Comparison of ENCODE assay signal across 23 cellular contexts in the genomic region with DNA sequence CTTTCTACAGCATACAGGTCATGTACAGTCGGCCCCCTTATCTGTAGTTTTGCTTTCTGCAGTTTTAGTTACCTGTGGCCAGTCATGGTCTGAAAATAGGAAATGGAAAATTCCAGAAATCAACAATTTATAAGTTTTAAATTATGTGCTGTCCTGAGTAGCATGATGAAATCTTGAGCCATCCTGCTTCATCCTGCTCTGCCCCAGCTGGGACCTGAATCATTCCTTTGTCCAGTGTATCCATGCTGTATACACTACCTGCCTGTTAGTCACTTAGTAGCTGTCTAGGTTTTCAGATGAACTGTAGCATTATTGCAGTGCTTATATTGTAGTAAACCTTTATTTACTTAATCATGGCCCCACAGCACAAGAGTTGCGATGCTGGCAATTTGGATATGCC. TPM values are rescaled to one million over a fixed set of nuclear protein-coding genes. Genes with fewer than 3 reads are reported as not detected.
DNase-seq lines count a peak whose midpoint lies in the region; ATAC-seq, FAIRE-seq and TF ChIP-seq lines count a peak whose summit lies in the region.
"Had no signal": no experiment of that assay in that cellular context is flagged by ENCODE, and none has a peak within 500 bp of the region (broad histone marks: within the 10 kb centered on the region; RNA-seq: fewer than 3 reads in every experiment).

No MANE protein-coding gene starts in this region.

- H3K9me2 ChIP-seq in HCT116 (ENCODE audit: insufficient read depth) = no peaks in the 10 kb centered on the region
- H3K9me2 ChIP-seq: SK-N-SH had no signal

- DNase-seq in HCT116 (ENCODE audit: low read depth, low spot score) (peak; percentile 10), astrocyte (ENCODE audit: low read depth) (no peak), fibroblast of peridontal ligament (ENCODE audit: extremely low read depth) (peak; percentile 13), renal cortical epithelial cell (ENCODE audit: low read depth) (peak; percentile 44), D341Med (ENCODE audit: low spot score) (no peak), small intestine (no peak)
- DNase-seq in activated CD4-positive, alpha-beta T cell treated with anti-CD3 and anti-CD28 coated beads, Interleukin-2, amount 10 ng/mL, durations not matched to agents 7 days and 5 days = no peak
- DNase-seq: activated CD4-positive, alpha-beta T cell treated with anti-CD3 and anti-CD28 coated beads, Interleukin-2, amount 50 U/mL, for 4 hours; activated gamma-delta T cell; heart right ventricle; Karpas-422; NCI-H1092 treated with DMSO at 0.1 percent for 48 hours; NCI-H2029 treated with DMSO at 0.1 percent for 48 hours; NCI-H446; Peyer's patch; SK-N-SH; stimulated activated CD4-positive, alpha-beta T cell treated with anti-CD3 and anti-CD28 coated beads, Interleukin-15, amount 100 ng/mL, for 24 hours; WERI-Rb-1 had no signal

- H3K27ac Mint-ChIP-seq in astrocyte (ENCODE audit: unreplicated experiment) = peak overlapping the region; percentile 99
- no peak overlapping the region for H3K27ac Mint-ChIP-seq in activated CD4-positive, alpha-beta T cell treated with anti-CD3 and anti-CD28 coated beads, Interleukin-2, amount 10 ng/mL, durations not matched to agents 7 days and 5 days
- H3K27ac Mint-ChIP-seq: B cell had no signal

- no TSS peak for BruUV-seq in HCT116 (replicated peaks; lab: Mats Ljungman, UMichigan)

- RAD21 ChIA-PET in HCT116 (lab: Charles Lee; ENCODE audit: low non-redundant PET in 1 of 2, low total read pairs in 2 of 2, uncharacterized antibody in 2 of 2, unreplicated experiment in 2 of 2) = no interaction called here

- TF ChIP-seq RAD21 in HCT116 (IDR thresholded peaks at IDR 0.05; ENCODE audit: low read depth) = no peak

- H3K27me3 ChIP-seq in HCT116 (ENCODE audit: insufficient read depth, low read length) (no peaks in the 10 kb centered on the region), astrocyte (ENCODE audit: insufficient read depth, low read length) (no peaks in the 10 kb centered on the region), small intestine (ENCODE audit: control insufficient read depth in 2 of 2, insufficient read depth in 2 of 2, low read length in 2 of 2) (no peaks in the 10 kb centered on the region)
- H3K27me3 ChIP-seq: cardiac muscle cell, esophagus muscularis mucosa, heart right ventricle, Peyer's patch, right atrium auricular region had no signal

- H3K9me3 ChIP-seq in HCT116 (ENCODE audit: control insufficient read depth in 1 of 2, insufficient read depth in 1 of 2, low read depth in 1 of 2, low read length in 2 of 2) (no peaks in the 10 kb centered on the region), astrocyte (ENCODE audit: insufficient read depth, low read depth, low read length) (no peaks in the 10 kb centered on the region), small intestine (ENCODE audit: control insufficient read depth, low read depth) (no peaks in the 10 kb centered on the region)
- H3K9me3 ChIP-seq: esophagus muscularis mucosa, Peyer's patch, right atrium auricular region, SK-N-SH had no signal

- H3K27me3 Mint-ChIP-seq in astrocyte (ENCODE audit: low read depth, unreplicated experiment) = no peaks in the 10 kb centered on the region
- no peaks in the 10 kb centered on the region for H3K27me3 Mint-ChIP-seq in activated CD4-positive, alpha-beta T cell treated with anti-CD3 and anti-CD28 coated beads, Interleukin-2, amount 10 ng/mL, durations not matched to agents 7 days and 5 days
- H3K27me3 Mint-ChIP-seq: B cell had no signal

- H3K4me2 ChIP-seq in HCT116 (ENCODE audit: low read length) (no peak overlapping the region), astrocyte (ENCODE audit: low read length) (no peak overlapping the region)
- H3K4me2 ChIP-seq: SK-N-SH had no signal

- no peak for FAIRE-seq in astrocyte (lab: Jason Lieb, UNC)
- FAIRE-seq in small intestine (lab: Jason Lieb, UNC) = no peak

- H3K27ac ChIP-seq in HCT116 (ENCODE audit: low read depth, low read length) (no peak overlapping the region), astrocyte (ENCODE audit: low read depth, low read length) (no peak overlapping the region), small intestine (ENCODE audit: low read depth in 1 of 2, low read length in 1 of 2) (no peak overlapping the region)
- H3K27ac ChIP-seq: cardiac muscle cell, esophagus muscularis mucosa, heart right ventricle, Peyer's patch, right atrium auricular region, WERI-Rb-1 had no signal

- H3K4me1 ChIP-seq in HCT116 (ENCODE audit: control insufficient read depth in 1 of 2, insufficient read depth in 2 of 2, low read length in 2 of 2) = no peaks in the 10 kb centered on the region
- H3K4me1 ChIP-seq in astrocyte (ENCODE audit: insufficient read depth, low read length) = no peaks in the 10 kb centered on the region
- H3K4me1 ChIP-seq in small intestine (ENCODE audit: control insufficient read depth in 2 of 2, insufficient read depth in 1 of 2, low read depth in 1 of 2, low read length in 1 of 2) = no peaks in the 10 kb centered on the region
- H3K4me1 ChIP-seq: esophagus muscularis mucosa, heart right ventricle, Peyer's patch, right atrium auricular region had no signal

- no peak overlapping the region for H3K9ac ChIP-seq in HCT116 (ENCODE audit: low read length)
- no peak overlapping the region for H3K9ac ChIP-seq in astrocyte (ENCODE audit: low read length)
- H3K9ac ChIP-seq: SK-N-SH had no signal

- no peak overlapping the region for H3K4me3 Mint-ChIP-seq in astrocyte (ENCODE audit: unreplicated experiment)
- H3K4me3 Mint-ChIP-seq in activated CD4-positive, alpha-beta T cell treated with anti-CD3 and anti-CD28 coated beads, Interleukin-2, amount 10 ng/mL, durations not matched to agents 7 days and 5 days = no peak overlapping the region
- H3K4me3 Mint-ChIP-seq: B cell had no signal

- no peaks in the 10 kb centered on the region for H3K9me3 Mint-ChIP-seq in astrocyte (ENCODE audit: unreplicated experiment)
- peaks cover 24% of the 10 kb centered on the region for H3K9me3 Mint-ChIP-seq in activated CD4-positive, alpha-beta T cell treated with anti-CD3 and anti-CD28 coated beads, Interleukin-2, amount 10 ng/mL, durations not matched to agents 7 days and 5 days

- CTCF ChIA-PET in HCT116 (lab: Charles Lee) = no interaction called here
- CTCF ChIA-PET in activated CD4-positive, alpha-beta T cell treated with anti-CD3 and anti-CD28 coated beads, Interleukin-2, amount 10 ng/mL, durations not matched to agents 7 days and 5 days (lab: Charles Lee) = no interaction called here

- H3K36me3 Mint-ChIP-seq in astrocyte (ENCODE audit: low read depth, unreplicated experiment) = peaks cover 23% of the 10 kb centered on the region
- H3K36me3 Mint-ChIP-seq in activated CD4-positive, alpha-beta T cell treated with anti-CD3 and anti-CD28 coated beads, Interleukin-2, amount 10 ng/mL, durations not matched to agents 7 days and 5 days (ENCODE audit: low read depth) = peaks cover 81% of the 10 kb centered on the region

- POLR2A ChIA-PET in HCT116 (lab: Charles Lee) = no interaction called here
- POLR2A ChIA-PET in activated CD4-positive, alpha-beta T cell treated with anti-CD3 and anti-CD28 coated beads, Interleukin-2, amount 10 ng/mL, durations not matched to agents 7 days and 5 days (lab: Charles Lee) = no interaction called here

- H3K36me3 ChIP-seq in HCT116 (ENCODE audit: control insufficient read depth in 1 of 2, insufficient read depth in 2 of 2, low read length in 2 of 2) (0 out of 4 replicates have a peak, but pooled peaks cover 0 to 5% of the 10 kb centered on the region in 2 experiments), astrocyte (ENCODE audit: insufficient read depth, low read length) (peaks cover 1% of the 10 kb centered on the region), small intestine (ENCODE audit: control insufficient read depth in 2 of 2, insufficient read depth in 2 of 2, low read length in 2 of 2) (peaks cover 2 to 17% of the 10 kb centered on the region in 2 donors)

- intact Hi-C loops in HCT116 (cut with micrococcal nuclease) = no loop called here

- no peak overlapping the region for H3K4me3 ChIP-seq in HCT116 (replicated peaks in 1 of 2; ENCODE audit: low read depth in 1 of 2, low read length in 2 of 2)
- no peak overlapping the region for H3K4me3 ChIP-seq in astrocyte (ENCODE audit: insufficient read depth, low read depth, low read length)
- H3K4me3 ChIP-seq in small intestine (ENCODE audit: low read depth in 1 of 2, low read length in 2 of 2) = no peak overlapping the region
- H3K4me3 ChIP-seq: cardiac muscle cell, esophagus muscularis mucosa, heart right ventricle, Peyer's patch, right atrium auricular region had no signal

- H3K4me1 Mint-ChIP-seq in astrocyte (ENCODE audit: low read depth, unreplicated experiment) = peaks cover 12% of the 10 kb centered on the region
- H3K4me1 Mint-ChIP-seq in activated CD4-positive, alpha-beta T cell treated with anti-CD3 and anti-CD28 coated beads, Interleukin-2, amount 10 ng/mL, durations not matched to agents 7 days and 5 days = no peaks in the 10 kb centered on the region
- H3K4me1 Mint-ChIP-seq: B cell had no signal

- TF ChIP-seq CTCF in HCT116 (IDR thresholded peaks at IDR 0.05 in 2 of 3, conservative IDR thresholded peaks at IDR 0.05 in 1 of 3; ENCODE audit: borderline replicate concordance in 1 of 3, insufficient read depth in 1 of 3, low read depth in 2 of 3, low read length in 2 of 3) = no peak
- no peak for TF ChIP-seq CTCF in astrocyte (IDR thresholded peaks at IDR 0.05; ENCODE audit: insufficient read depth, low read depth, low read length)

- H3K79me2 ChIP-seq in HCT116 (ENCODE audit: insufficient read depth, low read length) (no peaks in the 10 kb centered on the region), astrocyte (ENCODE audit: insufficient read depth, low read length) (no peaks in the 10 kb centered on the region)

- H4K20me1 ChIP-seq in HCT116 (ENCODE audit: insufficient read depth) (no peaks in the 10 kb centered on the region), astrocyte (ENCODE audit: insufficient read depth, low read length) (no peaks in the 10 kb centered on the region)

- WGBS in small intestine, 3 donors = 89 to 98% (median 94%) methylated on average over 2 of the region's 2 CpGs

- no peak for TF ChIP-seq POLR2A in HCT116 (IDR thresholded peaks at IDR 0.05; ENCODE audit: borderline replicate concordance, extremely low read depth, insufficient read depth, insufficient read length)

- no peak overlapping the region for H2AFZ ChIP-seq in HCT116 (ENCODE audit: low read depth, low read length, poor library complexity, severe bottlenecking)
- H2AFZ ChIP-seq in astrocyte (ENCODE audit: low read depth, low read length) = no peak overlapping the region

- no peak for ATAC-seq in HCT116
- ATAC-seq in HG02610 (IDR thresholded peaks at IDR 0.05; ENCODE audit: unreplicated experiment) = no peak
- ATAC-seq: heart right ventricle had no signal

TF ChIP-seq in HCT116, 20 proteins besides CTCF, POLR2A, EP300 and RAD21:
- no peak for TF ChIP-seq EGR1 (IDR thresholded peaks at IDR 0.05; ENCODE audit: low read depth)
- TF ChIP-seq TCF7L2 (IDR thresholded peaks at IDR 0.05; ENCODE audit: borderline replicate concordance, extremely low read depth, insufficient read depth, insufficient read length) = no peak

RNA-seq across cellular contexts. Expression of a gene that starts 44.8 kb away (rescaled TPM):
- total RNA-seq in HCT116 (2021; ENCODE audit: unreplicated experiment) (10.1 TPM), astrocyte (15.0 and 16.4 TPM in 2 replicates), renal cortical epithelial cell (18.8 and 20.8 TPM in 2 replicates)
- polyA plus RNA-seq in HCT116 (2012) = 1.8 and 2.1 TPM in 2 replicates
- 1 to 10 TPM; 3.0 to 3.8 (median 3.5) TPM for polyA plus RNA-seq in small intestine
- 10 to 100 TPM; 12.7 to 14.1 TPM for total RNA-seq in activated CD4-positive, alpha-beta T cell treated with anti-CD3 and anti-CD28 coated beads, Interleukin-2, amount 10 ng/mL, durations not matched to agents 7 days and 5 days

Comparison
In these comparisons a context has a peak if more than half of its experiments do, and no peak if none do; other contexts are left out.
1. DNase-seq: peak in HCT116 (single experiment), fibroblast of peridontal ligament (single experiment) and renal cortical epithelial cell (single experiment); none in astrocyte (single experiment), D341Med (single experiment), small intestine (single experiment) and activated CD4-positive, alpha-beta T cell treated with anti-CD3 and anti-CD28 coated beads, Interleukin-2, amount 10 ng/mL, durations not matched to agents 7 days and 5 days (single experiment).